Comparison of ENCODE assay signal across 22 cellular contexts in genomic region chr14:64808449-64808848, GRCh38.
A peak's percentile ranks its signal among the peaks of the same experiment; 100 is the strongest.
DNase-seq lines count a peak whose midpoint lies in the region; ATAC-seq and TF ChIP-seq lines count a peak whose summit lies in the region.
"Had no signal": no experiment of that assay in that cellular context is flagged by ENCODE, and none has a peak within 500 bp of the region (broad histone marks: within the 10 kb centered on the region; RNA-seq: fewer than 3 reads in every experiment).

No MANE protein-coding gene starts in this region.

- H3K9me3 ChIP-seq in left ventricle myocardium inferior (replicated peaks), result no peaks in the 10 kb centered on the region
- no peaks in the 10 kb centered on the region for H3K9me3 ChIP-seq in psoas muscle
- H3K9me3 ChIP-seq: BE2C had no signal

- peaks cover 44% of the 10 kb centered on the region for H3K4me1 ChIP-seq in left ventricle myocardium inferior
- peaks cover 47% of the 10 kb centered on the region for H3K4me1 ChIP-seq in psoas muscle
- H3K4me1 ChIP-seq: BE2C had no signal

- ATAC-seq in Right ventricle myocardium superior (ENCODE audit: poor library complexity), result no peak
- no peak for ATAC-seq in psoas muscle
- ATAC-seq in GM21723 (IDR thresholded peaks at IDR 0.05; ENCODE audit: unreplicated experiment), result no peak
- ATAC-seq in GM21526 (IDR thresholded peaks at IDR 0.05; ENCODE audit: low FRiP score, unreplicated experiment), result no peak
- ATAC-seq: HCT116 had no signal

- H3K4me3 ChIP-seq in left ventricle myocardium inferior, result no peak overlapping the region
- no peak overlapping the region for H3K4me3 ChIP-seq in psoas muscle

- H3K27me3 ChIP-seq in left ventricle myocardium inferior (ENCODE audit: low read depth) (no peaks in the 10 kb centered on the region), psoas muscle (ENCODE audit: insufficient read depth in 3 of 3, low read length in 2 of 3) (no peaks in the 10 kb centered on the region)
- H3K27me3 ChIP-seq: BE2C had no signal

- TF ChIP-seq RAD21 in Ishikawa (IDR thresholded peaks at IDR 0.05; ENCODE audit: low read depth), result no peak

- DNase-seq in left ventricle myocardium inferior, result no peak
- DNase-seq in Right ventricle myocardium superior, result no peak
- no peak for DNase-seq in psoas muscle
- no peak for DNase-seq in activated naive CD4-positive, alpha-beta T cell (lab: John Stamatoyannopoulos, UW)
- DNase-seq in G401 (ENCODE audit: low spot score), result no peak
- DNase-seq: 8988T; BE2C; C1 segment of cervical spinal cord; CD4-positive, CD25-positive, alpha-beta regulatory T cell; CD8-positive, alpha-beta memory T cell; COR-L47; DMS 273 treated with DMSO at 0.1 percent for 48 hours; DMS53; DND-41; EL; GOT3; H7 had no signal

- WGBS in psoas muscle, 3 donors, result 75 to 88% (median 87%) methylated on average over 4 of the region's 4 CpGs

- no peak for TF ChIP-seq CTCF in left ventricle myocardium inferior (IDR thresholded peaks at IDR 0.05; ENCODE audit: borderline replicate concordance)
- no peak for TF ChIP-seq CTCF in psoas muscle (IDR thresholded peaks at IDR 0.05)

- H3K36me3 ChIP-seq in left ventricle myocardium inferior (peaks cover 13% of the 10 kb centered on the region), psoas muscle (ENCODE audit: insufficient read depth in 1 of 2, low read depth in 1 of 2) (peaks cover 0 to 43% of the 10 kb centered on the region in 2 donors)
- H3K36me3 ChIP-seq: BE2C had no signal

- TF ChIP-seq EP300 in Ishikawa (IDR thresholded peaks at IDR 0.05; ENCODE audit: borderline replicate concordance), result no peak

- in situ Hi-C loops in G401 (cut with HindIII; ENCODE audit: low sequenced_read_pairs), result no loop called here

- intact Hi-C loops in left ventricle myocardium inferior (cut with micrococcal nuclease) (no loop called here), Right ventricle myocardium superior (cut with DNase I) (no loop called here), psoas muscle (cut with DNase I) (no loop called here)

- H3K27ac ChIP-seq in left ventricle myocardium inferior (replicated peaks), result peak overlapping the region; percentile 76
- H3K27ac ChIP-seq in psoas muscle, result peak overlapping the region; percentile 85
- H3K27ac ChIP-seq: KMS-11 had no signal

TF ChIP-seq in Ishikawa, 13 proteins besides CTCF, POLR2A, EP300 and RAD21:
- TF ChIP-seq REST (IDR thresholded peaks at IDR 0.05; ENCODE audit: low read depth) (peak; percentile 60; the same call in 1 of the 2 replicates), TAF1 (IDR thresholded peaks at IDR 0.05; ENCODE audit: low read depth) (no peak), YY1 (IDR thresholded peaks at IDR 0.05; ENCODE audit: low read depth) (no peak), CEBPB (IDR thresholded peaks at IDR 0.05) (no peak), NFIC (IDR thresholded peaks at IDR 0.05) (no peak)
